Comparison of ENCODE assay signal across 8 cellular contexts in the genomic region with DNA sequence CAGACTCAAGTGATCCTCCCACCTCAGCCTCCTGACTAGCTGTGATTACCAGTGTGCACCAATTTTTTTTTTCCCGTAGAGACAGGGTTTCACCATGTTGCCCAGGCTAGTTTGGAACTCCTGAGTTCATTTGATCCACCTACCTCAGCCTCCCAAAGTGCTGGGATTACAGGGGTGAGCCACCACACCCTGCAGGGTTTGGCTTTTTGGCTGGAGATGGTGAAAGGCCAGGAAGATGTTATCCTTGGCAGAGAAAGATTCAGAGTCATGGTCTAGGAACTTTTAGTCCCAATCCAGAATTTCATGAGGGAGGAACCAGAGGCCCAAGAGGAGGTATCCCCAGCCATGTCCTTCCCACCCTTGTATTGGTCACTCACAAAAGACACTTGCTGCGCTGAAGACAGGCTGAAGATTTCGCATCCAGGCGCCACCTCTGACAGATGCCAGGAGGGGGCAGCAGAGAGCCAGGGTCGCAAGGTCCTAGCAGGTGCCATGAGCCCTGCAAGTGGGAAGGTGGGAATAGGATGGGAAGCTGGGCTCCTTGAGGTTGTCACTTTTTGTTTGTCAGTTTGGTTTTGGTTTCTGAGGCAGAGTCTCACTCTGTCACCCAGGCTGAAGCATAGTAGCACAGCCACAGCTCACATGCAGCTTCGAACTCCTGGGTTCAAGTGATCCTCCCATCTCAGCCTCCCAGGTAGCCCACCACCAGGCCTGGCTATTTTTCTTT. TPM values are rescaled to one million over a fixed set of nuclear protein-coding genes. Genes with fewer than 3 reads are reported as not detected.
DNase-seq lines count a peak whose midpoint lies in the region; ATAC-seq and TF ChIP-seq lines count a peak whose summit lies in the region.
"Not testable (repeated sequence)": the region's sequence is repeated elsewhere in the genome, so short reads cannot be mapped to it uniquely, and the experiment has no call there.

No MANE protein-coding gene starts in this region.

- not testable (repeated sequence) for H3K4me1 ChIP-seq in endodermal cell (ENCODE audit: control insufficient read depth, insufficient read depth, low read length); lower lobe of right lung

- not testable (repeated sequence) for H3K36me3 Mint-ChIP-seq in endodermal cell (ENCODE audit: low read depth)

- H3K9me3 ChIP-seq in endodermal cell (ENCODE audit: control insufficient read depth, low read length); lower lobe of right lung: not testable (repeated sequence)

- H3K27ac ChIP-seq in endodermal cell (ENCODE audit: low read depth, low read length); lower lobe of right lung: not testable (repeated sequence)

- H3K27me3 Mint-ChIP-seq in endodermal cell (ENCODE audit: insufficient read depth), result not testable (repeated sequence)

- H3K4me3 Mint-ChIP-seq in endodermal cell, result not testable (repeated sequence)

- intact Hi-C loops in lower lobe of right lung (cut with DNase I), result not testable (repeated sequence)

- H3K36me3 ChIP-seq in endodermal cell (ENCODE audit: control insufficient read depth, insufficient read depth, low read length); lower lobe of right lung: not testable (repeated sequence)

- peak; percentile 89 for DNase-seq in AG20443 (ENCODE audit: low spot score)
- peak; percentile 59 for DNase-seq in GM19240 (ENCODE audit: insufficient read length, low spot score)
- peak; percentile 84 for DNase-seq in NCI-H128 (lab: John Stamatoyannopoulos, UW; ENCODE audit: unreplicated experiment)
- DNase-seq in SHP77 treated with DMSO at 0.1 percent for 48 hours (lab: John Stamatoyannopoulos, UW), result peak; percentile 40
- DNase-seq in activated T-cell treated with anti-CD3 and anti-CD28 coated beads, Interleukin-2, amount 50 U/mL, for 1 hour, result peak; percentile 82
- DNase-seq in endodermal cell, result peak; percentile 97
- DNase-seq in lower lobe of right lung, result peak; percentile 86
- DNase-seq in stimulated activated CD4-positive, alpha-beta T cell treated with anti-CD3 and anti-CD28 coated beads, Interleukin-2, amount 100 ng/mL, for 48 hours, result peak; percentile 86 to 88

- not testable (repeated sequence) for H3K4me3 ChIP-seq in endodermal cell (ENCODE audit: low read length); lower lobe of right lung

- H3K4me1 Mint-ChIP-seq in endodermal cell, result not testable (repeated sequence)

- H3K9ac ChIP-seq in endodermal cell (ENCODE audit: extremely low read depth, low read length, poor library complexity, severe bottlenecking), result not testable (repeated sequence)

- WGBS in endodermal cell (ENCODE audit: insufficient coverage in 1 of 2, insufficient read length in 1 of 2), 2 experiments, result 16 to 18% methylated on average over 2 to 5 of the region's 6 CpGs

- not testable (repeated sequence) for H3K9me3 Mint-ChIP-seq in endodermal cell

- peak; percentile 95 to 96 for ATAC-seq in lower lobe of right lung

- H3K27me3 ChIP-seq in endodermal cell (ENCODE audit: control insufficient read depth, insufficient read depth, low read length, poor library complexity, severe bottlenecking); lower lobe of right lung (ENCODE audit: low read depth): not testable (repeated sequence)

- peak overlapping the region; percentile 21 for H3K27ac Mint-ChIP-seq in endodermal cell

- peak; percentile 100 for TF ChIP-seq CTCF in endodermal cell (conservative IDR thresholded peaks at IDR 0.05)
- TF ChIP-seq CTCF in lower lobe of right lung (IDR thresholded peaks at IDR 0.05), result peak; percentile 96

RNA-seq across cellular contexts. Expression of gene SNTA1, which starts 13.5 kb away (rescaled TPM):
- 1 to 10 TPM; 4.6 to 8.2 TPM for total RNA-seq in endodermal cell
- polyA plus RNA-seq in endodermal cell (2013, experiment 1 of 2), result 5.6 TPM
- polyA plus RNA-seq in endodermal cell (2013, experiment 2 of 2), result 4.7 TPM
- total RNA-seq in lower lobe of right lung, result 6.7 TPM

RNA-seq across cellular contexts. Expression of gene CBFA2T2, which starts 32.8 kb away (rescaled TPM):
- 10 to 100 TPM; 26.8 to 32.7 TPM for total RNA-seq in endodermal cell
- polyA plus RNA-seq in endodermal cell (2013, experiment 1 of 2), result 36.6 TPM
- 34.7 TPM for polyA plus RNA-seq in endodermal cell (2013, experiment 2 of 2)
- total RNA-seq in lower lobe of right lung, result 18.2 TPM

RNA-seq across cellular contexts. Expression of gene CDK5RAP1, which starts 55.8 kb away (rescaled TPM):
- total RNA-seq in endodermal cell (10 to 100 TPM; 45.2 to 59.7 TPM), lower lobe of right lung (23.2 TPM)
- 42.4 TPM for polyA plus RNA-seq in endodermal cell (2013, experiment 1 of 2)
- polyA plus RNA-seq in endodermal cell (2013, experiment 2 of 2), result 32.4 TPM

Comparison
In these comparisons a context has a peak if more than half of its experiments do, and no peak if none do; other contexts are left out.
1. DNase-seq: peak in every context shown above with its lines; median percentile 97 in endodermal cell; 89 in AG20443; 87 in stimulated activated CD4-positive, alpha-beta T cell treated with anti-CD3 and anti-CD28 coated beads, Interleukin-2, amount 100 ng/mL, for 48 hours; 86 in lower lobe of right lung; 84 in NCI-H128; 82 in activated T-cell treated with anti-CD3 and anti-CD28 coated beads, Interleukin-2, amount 50 U/mL, for 1 hour; 59 in GM19240; 40 in SHP77 treated with DMSO at 0.1 percent for 48 hours.